8 cellular contexts compared by ENCODE assay signal in the genomic region with DNA sequence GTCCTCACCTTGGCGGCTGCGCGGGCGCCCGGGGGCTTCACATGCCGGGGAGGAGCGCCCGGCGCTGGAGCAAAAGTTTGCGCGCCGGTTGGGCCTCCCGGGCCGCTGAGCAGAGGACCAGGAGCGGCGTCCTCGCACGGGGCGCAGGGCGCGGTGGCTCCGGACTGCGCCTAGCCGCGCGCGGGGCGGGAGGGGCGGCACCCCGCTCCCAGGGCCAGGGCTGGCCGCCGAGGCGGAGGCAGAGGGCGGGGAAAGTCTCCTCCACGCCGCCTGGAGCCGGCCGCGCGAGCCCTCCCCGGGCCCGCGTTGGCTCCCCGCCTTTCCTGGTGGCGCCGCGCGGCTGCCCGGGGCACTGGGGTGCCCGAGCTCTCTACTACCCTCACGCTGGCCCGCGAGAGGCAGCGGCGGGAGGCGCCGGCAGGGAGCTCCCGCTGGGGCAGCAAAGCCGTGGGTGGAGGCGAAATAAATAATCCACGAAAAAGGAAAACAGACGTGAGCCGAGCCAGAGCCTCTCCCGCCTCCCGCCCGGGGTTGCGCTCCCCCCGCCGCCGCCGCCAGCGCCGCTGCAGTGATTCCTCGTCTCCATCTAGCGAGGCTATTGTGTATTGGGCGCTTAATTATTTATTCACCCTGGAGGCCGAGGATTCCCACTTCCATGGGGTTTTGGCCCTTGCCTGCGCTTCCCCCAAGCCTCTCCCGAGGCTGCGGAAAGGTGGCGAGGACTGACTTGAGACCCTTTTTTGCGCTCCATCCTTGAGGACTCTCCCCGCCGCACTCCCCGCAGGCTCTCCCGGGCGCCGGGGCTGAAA. TPM values are rescaled to one million over a fixed set of nuclear protein-coding genes. Genes with fewer than 3 reads are reported as not detected.
DNase-seq lines count a peak whose midpoint lies in the region; ATAC-seq and TF ChIP-seq lines count a peak whose summit lies in the region.
"Had no signal": no experiment of that assay in that cellular context is flagged by ENCODE, and none has a peak within 500 bp of the region (broad histone marks: within the 10 kb centered on the region; RNA-seq: fewer than 3 reads in every experiment).

No MANE protein-coding gene starts in this region.

- H3K9me3 Mint-ChIP-seq in activated naive CD4-positive, alpha-beta T cell treated with anti-CD3 and anti-CD28 coated beads, Interleukin-2, amount 10 ng/mL, durations not matched to agents 7 days and 5 days = no peaks in the 10 kb centered on the region

- no peaks in the 10 kb centered on the region for H3K27me3 ChIP-seq in SK-N-SH (ENCODE audit: insufficient read depth)
- H3K27me3 ChIP-seq in hepatocyte = peaks cover 41% of the 10 kb centered on the region
- no peaks in the 10 kb centered on the region for H3K27me3 ChIP-seq in rectal smooth muscle tissue (ENCODE audit: control insufficient read depth, insufficient read depth, low read length)

- H3F3A ChIP-seq in SK-N-SH (replicated peaks; ENCODE audit: insufficient read depth) = no peaks in the 10 kb centered on the region

- POLR2A ChIA-PET in SK-N-SH (lab: Yijun Ruan, JAX) = interaction anchor here (0.5 to 2.8 kb wide), 8 partner anchors 15 to 332 kb away, joined by 3 to 14 read pairs (median 3); no protein-coding TSS in a partner anchor

- WGBS in SK-N-SH (ENCODE audit: low lambda C conversion rate) = 20% methylated on average over 8 of the region's 88 CpGs
- WGBS in hepatocyte (ENCODE audit: low lambda C conversion rate, missing lambda C conversion rate) = 2% methylated on average over 60 of the region's 88 CpGs

- peak; percentile 64 for DNase-seq in HuH-7 (ENCODE audit: low spot score)
- peak; percentile 90 for DNase-seq in SK-N-SH
- DNase-seq in hepatocyte (ENCODE audit: low spot score) = peak; percentile 54
- DNase-seq in activated naive CD4-positive, alpha-beta T cell treated with anti-CD3 and anti-CD28 coated beads, Interleukin-2, amount 10 ng/mL, durations not matched to agents 7 days and 5 days = no peak
- no peak for DNase-seq in stimulated activated CD4-positive, alpha-beta T cell treated with anti-CD3 and anti-CD28 coated beads, Interleukin-4, amount 100 ng/mL, for 4 hours

- peak overlapping the region in 1 of 2 experiments; percentile 48; a peak in 2 of 4 replicates for H3K4me3 ChIP-seq in SK-N-SH (ENCODE audit: low read depth in 2 of 2, low read length in 1 of 2)
- H3K4me3 ChIP-seq in hepatocyte = peak overlapping the region; percentile 55
- H3K4me3 ChIP-seq in rectal smooth muscle tissue (ENCODE audit: low read length) = peak overlapping the region; percentile 66

- H3K4me1 ChIP-seq in SK-N-SH (ENCODE audit: control insufficient read depth in 1 of 2, insufficient read depth in 2 of 2, low read depth in 1 of 2, low read length in 1 of 2) (peaks cover 0 to 52% of the 10 kb centered on the region in 2 experiments; a peak in 2 of 4 replicates), hepatocyte (ENCODE audit: insufficient read depth) (peaks cover 15% of the 10 kb centered on the region), rectal smooth muscle tissue (ENCODE audit: control insufficient read depth, insufficient read depth, low read length) (peaks cover 17% of the 10 kb centered on the region)

- peak overlapping the region in 1 of 2 experiments; percentile 91; a peak in 2 of 4 replicates for H3K27ac ChIP-seq in SK-N-SH (ENCODE audit: low read depth in 2 of 2, low read length in 1 of 2)
- H3K27ac ChIP-seq in hepatocyte = no peak overlapping the region
- H3K27ac ChIP-seq in rectal smooth muscle tissue (ENCODE audit: low read depth, low read length) = peak overlapping the region; percentile 84

- H2AFZ ChIP-seq in SK-N-SH (ENCODE audit: low read depth) (no peak overlapping the region), hepatocyte (peak overlapping the region; percentile 53)

- H3K4me2 ChIP-seq in SK-N-SH (no peak overlapping the region), hepatocyte (peak overlapping the region; percentile 96)

- H3K9me3 ChIP-seq in SK-N-SH (no peaks in the 10 kb centered on the region), hepatocyte (ENCODE audit: low read depth) (no peaks in the 10 kb centered on the region)

- no peaks in the 10 kb centered on the region for H3K9me2 ChIP-seq in SK-N-SH
- no peaks in the 10 kb centered on the region for H3K9me2 ChIP-seq in hepatocyte (replicated peaks; ENCODE audit: insufficient read depth)

- no peak; a peak in 1 of 4 replicates for TF ChIP-seq EP300 in SK-N-SH (IDR thresholded peaks at IDR 0.05; ENCODE audit: borderline replicate concordance in 1 of 2, low read depth in 1 of 2, low read length in 1 of 2)

- H4K20me1 ChIP-seq in SK-N-SH (ENCODE audit: insufficient read depth) (no peaks in the 10 kb centered on the region), hepatocyte (ENCODE audit: insufficient read depth, poor library complexity, severe bottlenecking) (no peaks in the 10 kb centered on the region)

- no peak overlapping the region for H3K9ac ChIP-seq in SK-N-SH
- H3K9ac ChIP-seq in rectal smooth muscle tissue (ENCODE audit: low read length) = peak overlapping the region; percentile 17

- CTCF ChIA-PET in SK-N-SH (lab: Yijun Ruan, JAX) = interaction anchor here (0.7 to 9.6 kb wide), 28 partner anchors 8 to 134 kb away, joined by 3 to 127 read pairs (median 4); no protein-coding TSS in a partner anchor
- CTCF ChIA-PET in activated naive CD4-positive, alpha-beta T cell treated with anti-CD3 and anti-CD28 coated beads, Interleukin-2, amount 10 ng/mL, durations not matched to agents 7 days and 5 days (lab: Charles Lee) = no interaction called here

- H3K4me1 Mint-ChIP-seq in activated naive CD4-positive, alpha-beta T cell treated with anti-CD3 and anti-CD28 coated beads, Interleukin-2, amount 10 ng/mL, durations not matched to agents 7 days and 5 days = no peaks in the 10 kb centered on the region

- H3K36me3 ChIP-seq in SK-N-SH (replicated peaks in 1 of 2; ENCODE audit: control insufficient read depth in 1 of 2, insufficient read depth in 2 of 2, low read length in 1 of 2) (no peaks in the 10 kb centered on the region), hepatocyte (replicated peaks; ENCODE audit: insufficient read depth, low read depth) (no peaks in the 10 kb centered on the region), rectal smooth muscle tissue (ENCODE audit: control insufficient read depth, insufficient read depth, low read length) (no peaks in the 10 kb centered on the region)

- H3K79me2 ChIP-seq in SK-N-SH (ENCODE audit: insufficient read depth) = no peaks in the 10 kb centered on the region
- no peaks in the 10 kb centered on the region for H3K79me2 ChIP-seq in hepatocyte

- TF ChIP-seq RAD21 in SK-N-SH (IDR thresholded peaks at IDR 0.05; ENCODE audit: low read length) = peak; percentile 71

- TF ChIP-seq CTCF in SK-N-SH (IDR thresholded peaks at IDR 0.05) (no peak), hepatocyte (IDR thresholded peaks at IDR 0.05; ENCODE audit: poor library complexity) (peak; percentile 15)

- no peak for ATAC-seq in GM19324 (IDR thresholded peaks at IDR 0.05; ENCODE audit: low FRiP score, unreplicated experiment)

- no peaks in the 10 kb centered on the region for H3K36me3 Mint-ChIP-seq in activated naive CD4-positive, alpha-beta T cell treated with anti-CD3 and anti-CD28 coated beads, Interleukin-2, amount 10 ng/mL, durations not matched to agents 7 days and 5 days

- peaks cover 77% of the 10 kb centered on the region for H3K27me3 Mint-ChIP-seq in activated naive CD4-positive, alpha-beta T cell treated with anti-CD3 and anti-CD28 coated beads, Interleukin-2, amount 10 ng/mL, durations not matched to agents 7 days and 5 days

- H3K27ac Mint-ChIP-seq in activated naive CD4-positive, alpha-beta T cell treated with anti-CD3 and anti-CD28 coated beads, Interleukin-2, amount 10 ng/mL, durations not matched to agents 7 days and 5 days = no peak overlapping the region

- no peak overlapping the region for H3K4me3 Mint-ChIP-seq in activated naive CD4-positive, alpha-beta T cell treated with anti-CD3 and anti-CD28 coated beads, Interleukin-2, amount 10 ng/mL, durations not matched to agents 7 days and 5 days

TF ChIP-seq in SK-N-SH, 30 proteins besides CTCF, POLR2A, EP300 and RAD21 (continues in another document):
- TF ChIP-seq, protein P1, sequence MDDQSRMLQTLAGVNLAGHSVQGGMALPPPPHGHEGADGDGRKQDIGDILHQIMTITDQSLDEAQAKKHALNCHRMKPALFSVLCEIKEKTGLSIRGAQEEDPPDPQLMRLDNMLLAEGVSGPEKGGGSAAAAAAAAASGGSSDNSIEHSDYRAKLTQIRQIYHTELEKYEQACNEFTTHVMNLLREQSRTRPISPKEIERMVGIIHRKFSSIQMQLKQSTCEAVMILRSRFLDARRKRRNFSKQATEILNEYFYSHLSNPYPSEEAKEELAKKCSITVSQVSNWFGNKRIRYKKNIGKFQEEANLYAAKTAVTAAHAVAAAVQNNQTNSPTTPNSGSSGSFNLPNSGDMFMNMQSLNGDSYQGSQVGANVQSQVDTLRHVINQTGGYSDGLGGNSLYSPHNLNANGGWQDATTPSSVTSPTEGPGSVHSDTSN (IDR thresholded peaks at IDR 0.05) = no peak
- TF ChIP-seq NRF1 (IDR thresholded peaks at IDR 0.05; ENCODE audit: low read depth, low read length) = peak; percentile 13; the same call in 1 of the 2 replicates
- TF ChIP-seq, protein P2, sequence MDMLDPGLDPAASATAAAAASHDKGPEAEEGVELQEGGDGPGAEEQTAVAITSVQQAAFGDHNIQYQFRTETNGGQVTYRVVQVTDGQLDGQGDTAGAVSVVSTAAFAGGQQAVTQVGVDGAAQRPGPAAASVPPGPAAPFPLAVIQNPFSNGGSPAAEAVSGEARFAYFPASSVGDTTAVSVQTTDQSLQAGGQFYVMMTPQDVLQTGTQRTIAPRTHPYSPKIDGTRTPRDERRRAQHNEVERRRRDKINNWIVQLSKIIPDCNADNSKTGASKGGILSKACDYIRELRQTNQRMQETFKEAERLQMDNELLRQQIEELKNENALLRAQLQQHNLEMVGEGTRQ (IDR thresholded peaks at IDR 0.05; ENCODE audit: borderline replicate concordance, low read depth, low read length) = no peak
- TF ChIP-seq, protein P3, sequence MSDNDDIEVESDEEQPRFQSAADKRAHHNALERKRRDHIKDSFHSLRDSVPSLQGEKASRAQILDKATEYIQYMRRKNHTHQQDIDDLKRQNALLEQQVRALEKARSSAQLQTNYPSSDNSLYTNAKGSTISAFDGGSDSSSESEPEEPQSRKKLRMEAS (IDR thresholded peaks at IDR 0.05; ENCODE audit: low read depth) = no peak

RNA-seq across cellular contexts. Expression of gene PRIMA1, which starts 0.5 kb away (rescaled TPM):
- polyA plus RNA-seq in SK-N-SH (2012; rRNA removed) (0.18 and 0.24 TPM in 2 replicates), hepatocyte (1.2 and 1.9 TPM in 2 replicates)
- polyA plus RNA-seq in SK-N-SH (2012; cell fraction: cytosol; rRNA removed) = 0.23 and 0.49 TPM in 2 replicates
- polyA plus RNA-seq in SK-N-SH (2012; cell fraction: nucleus; rRNA removed) = 0.15 and 0.56 TPM in 2 replicates
- 1.5 and 2.0 TPM in 2 replicates for total RNA-seq in hepatocyte
- total RNA-seq: glomerular endothelial cell had no signal

Comparison
In these comparisons a context has a peak if more than half of its experiments do, and no peak if none do; other contexts are left out.
1. DNase-seq: peak in HuH-7 (single experiment), SK-N-SH (single experiment) and hepatocyte (single experiment); none in activated naive CD4-positive, alpha-beta T cell treated with anti-CD3 and anti-CD28 coated beads, Interleukin-2, amount 10 ng/mL, durations not matched to agents 7 days and 5 days (single experiment) and stimulated activated CD4-positive, alpha-beta T cell treated with anti-CD3 and anti-CD28 coated beads, Interleukin-4, amount 100 ng/mL, for 4 hours (0 of 2).